In the genomic region with DNA sequence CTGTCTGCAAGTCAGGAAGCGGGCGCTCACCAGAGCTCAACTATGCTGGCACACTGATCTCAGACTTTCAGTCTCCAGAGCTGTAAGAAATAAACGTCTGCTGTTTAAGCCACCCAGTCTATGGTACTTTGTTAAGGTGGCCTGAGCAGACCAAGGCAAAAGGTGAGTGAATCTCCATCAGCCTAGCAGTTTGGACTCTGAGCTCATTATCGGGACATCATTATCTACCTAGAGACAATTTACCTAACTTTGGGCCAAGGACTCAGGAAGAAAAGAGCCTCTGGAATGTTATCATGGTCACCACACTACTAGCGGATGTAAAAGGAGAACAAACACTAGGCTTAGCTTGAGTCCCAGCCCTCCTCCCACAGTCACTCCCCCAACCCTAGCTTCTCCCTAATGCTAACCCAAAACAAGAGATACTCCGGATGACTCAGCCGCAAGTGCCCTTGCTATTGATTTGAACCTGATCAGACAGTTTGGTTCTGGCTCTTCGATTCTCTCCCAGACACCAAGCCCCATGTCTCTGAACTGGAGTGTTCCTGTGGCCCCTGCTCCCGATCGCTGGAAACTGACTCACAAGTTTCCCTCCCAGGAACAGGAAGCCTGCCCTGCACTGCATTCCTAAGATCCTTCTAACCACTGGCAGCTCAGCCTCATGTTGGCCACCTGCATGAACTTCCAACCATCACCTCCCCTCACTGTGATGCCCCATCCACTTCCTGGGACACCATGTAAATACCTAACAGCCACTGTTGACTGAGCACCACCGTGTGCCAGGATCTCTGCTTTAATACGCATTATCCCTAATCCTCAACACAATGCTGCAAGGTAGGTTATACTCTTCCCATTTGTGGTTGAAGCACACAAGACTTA, we compare ENCODE assay signal across 12 cellular contexts. TPM values are rescaled to one million over a fixed set of nuclear protein-coding genes. Genes with fewer than 3 reads are reported as not detected.
DNase-seq lines count a peak whose midpoint lies in the region; FAIRE-seq and TF ChIP-seq lines count a peak whose summit lies in the region.
"Had no signal": no experiment of that assay in that cellular context is flagged by ENCODE, and none has a peak within 500 bp of the region (broad histone marks: within the 10 kb centered on the region; RNA-seq: fewer than 3 reads in every experiment).

No MANE protein-coding gene starts in this region.

- no peaks in the 10 kb centered on the region for H3K9me3 ChIP-seq in spleen
- H3K9me3 ChIP-seq: pancreas had no signal

- no peaks in the 10 kb centered on the region for H3K27me3 Mint-ChIP-seq in activated CD4-positive, alpha-beta memory T cell treated with anti-CD3 and anti-CD28 coated beads for 36 hours
- H3K27me3 Mint-ChIP-seq: activated naive CD4-positive, alpha-beta T cell treated with anti-CD3 and anti-CD28 coated beads, Interleukin-2, amount 50 U/mL, for 24 hours had no signal

- POLR2A ChIA-PET in activated CD4-positive, alpha-beta memory T cell treated with anti-CD3 and anti-CD28 coated beads for 36 hours (lab: Charles Lee) = no interaction called here

- CTCF ChIA-PET in activated CD4-positive, alpha-beta memory T cell treated with anti-CD3 and anti-CD28 coated beads for 36 hours (lab: Charles Lee) = interaction anchor here (1.3 kb wide), 1 partner anchor 63 kb away, joined by 3 read pairs; no protein-coding TSS in a partner anchor

- H3K27me3 ChIP-seq in bronchial epithelial cell (ENCODE audit: control insufficient read depth, insufficient read depth, low read length) (no peaks in the 10 kb centered on the region), spleen (replicated peaks in 1 of 7) (no peaks in the 10 kb centered on the region)
- H3K27me3 ChIP-seq: pancreas had no signal

- H3K4me3 Mint-ChIP-seq in activated CD4-positive, alpha-beta memory T cell treated with anti-CD3 and anti-CD28 coated beads for 36 hours = no peak overlapping the region
- H3K4me3 Mint-ChIP-seq: activated naive CD4-positive, alpha-beta T cell treated with anti-CD3 and anti-CD28 coated beads, Interleukin-2, amount 50 U/mL, for 24 hours had no signal

- H3K27ac Mint-ChIP-seq in activated CD4-positive, alpha-beta memory T cell treated with anti-CD3 and anti-CD28 coated beads for 36 hours = no peak overlapping the region
- H3K27ac Mint-ChIP-seq: activated naive CD4-positive, alpha-beta T cell treated with anti-CD3 and anti-CD28 coated beads, Interleukin-2, amount 50 U/mL, for 24 hours had no signal

- intact Hi-C loops in spleen (cut with DNase I; ENCODE audit: low total_unique reads) = no loop called here
- intact Hi-C loops in activated CD4-positive, alpha-beta memory T cell treated with anti-CD3 and anti-CD28 coated beads for 36 hours (cut with micrococcal nuclease) = no loop called here

- TF ChIP-seq CTCF in bronchial epithelial cell (IDR thresholded peaks at IDR 0.05; ENCODE audit: insufficient read depth, low read length, severe bottlenecking) (no peak), spleen (IDR thresholded peaks at IDR 0.05 in 8 of 11, conservative IDR thresholded peaks at IDR 0.05 in 3 of 11) (no peak)

- H3K9me3 Mint-ChIP-seq in activated CD4-positive, alpha-beta memory T cell treated with anti-CD3 and anti-CD28 coated beads for 36 hours = no peaks in the 10 kb centered on the region
- H3K9me3 Mint-ChIP-seq: activated naive CD4-positive, alpha-beta T cell treated with anti-CD3 and anti-CD28 coated beads, Interleukin-2, amount 50 U/mL, for 24 hours had no signal

- no peak overlapping the region for H3K4me3 ChIP-seq in bronchial epithelial cell (ENCODE audit: low read depth, low read length)
- no peak overlapping the region for H3K4me3 ChIP-seq in spleen
- H3K4me3 ChIP-seq: pancreas had no signal

- no peak for TF ChIP-seq POLR2A in spleen (IDR thresholded peaks at IDR 0.05)

- H3K36me3 Mint-ChIP-seq in activated CD4-positive, alpha-beta memory T cell treated with anti-CD3 and anti-CD28 coated beads for 36 hours = peaks cover 4% of the 10 kb centered on the region

- 66 to 79% (median 69%) methylated on average over 12 of the region's 12 CpGs for WGBS in spleen, 5 donors

- peaks cover 14% of the 10 kb centered on the region for H3K4me1 Mint-ChIP-seq in activated CD4-positive, alpha-beta memory T cell treated with anti-CD3 and anti-CD28 coated beads for 36 hours (ENCODE audit: low read depth)

- FAIRE-seq in bronchial epithelial cell (lab: Jason Lieb, UNC) = peak; percentile 50
- no peak for FAIRE-seq in frontal cortex (lab: Jason Lieb, UNC)
- FAIRE-seq: pancreas had no signal

- H3K4me1 ChIP-seq in spleen = peaks cover 4 to 49% (median 28%) of the 10 kb centered on the region in 6 donors

- H3K36me3 ChIP-seq in bronchial epithelial cell (ENCODE audit: control insufficient read depth, insufficient read depth, low read length) = no peaks in the 10 kb centered on the region
- H3K36me3 ChIP-seq in spleen = no peaks in the 10 kb centered on the region
- H3K36me3 ChIP-seq: pancreas had no signal

- peak; percentile 38 for DNase-seq in CD1c-positive myeloid dendritic cell (ENCODE audit: extremely low spot score)
- peak; percentile 77 to 89 for DNase-seq in Kasumi-1 (lab: John Stamatoyannopoulos, UW)
- DNase-seq in bronchial epithelial cell (ENCODE audit: low read depth) = peak; percentile 57
- DNase-seq in myocyte (ENCODE audit: low read depth) = peak; percentile 45
- no peak for DNase-seq in frontal cortex (ENCODE audit: low spot score in 2 of 2)
- no peak for DNase-seq in NCI-H524 (lab: John Stamatoyannopoulos, UW)
- no peak for DNase-seq in spleen
- DNase-seq in activated CD4-positive, alpha-beta memory T cell treated with anti-CD3 and anti-CD28 coated beads for 36 hours = no peak
- DNase-seq: glutamatergic neuron, NCI-H187, pancreas had no signal

- H3K27ac ChIP-seq in spleen = peak overlapping the region in 1 of 8 donors; percentile 22
- H3K27ac ChIP-seq: pancreas had no signal

RNA-seq across cellular contexts. Expression of a gene that starts 34.5 kb away (rescaled TPM):
- total RNA-seq in bronchial epithelial cell = 8.4 and 22.1 TPM in 2 replicates
- total RNA-seq in myocyte = 21.2 and 31.3 TPM in 2 replicates
- polyA plus RNA-seq in myocyte (2012) = 52.1 TPM
- 0.82 TPM for total RNA-seq in frontal cortex
- total RNA-seq in spleen = 10 to 100 TPM; 29.3 to 68.4 (median 44.9) TPM
- polyA plus RNA-seq in spleen = 1 to 10 TPM; 3.5 to 6.1 (median 5.4) TPM
- total RNA-seq in activated CD4-positive, alpha-beta memory T cell treated with anti-CD3 and anti-CD28 coated beads for 36 hours = 10 to 100 TPM; 36.1 to 39.4 TPM

Comparison
In these comparisons a context has a peak if more than half of its experiments do, and no peak if none do; other contexts are left out.
1. DNase-seq: peak in CD1c-positive myeloid dendritic cell (single experiment), Kasumi-1 (2 of 2), bronchial epithelial cell (single experiment) and myocyte (single experiment); none in frontal cortex (0 of 2), NCI-H524 (0 of 2), spleen (single experiment) and activated CD4-positive, alpha-beta memory T cell treated with anti-CD3 and anti-CD28 coated beads for 36 hours (single experiment).